In genomic region chr11:128165572-128165971, GRCh38 we compare ENCODE assay signal across 15 cellular contexts.
"Had no signal": no experiment of that assay in that cellular context is flagged by ENCODE, and none has a peak within 500 bp of the region (broad histone marks: within the 10 kb centered on the region; RNA-seq: fewer than 3 reads in every experiment).

No MANE protein-coding gene starts in this region.

- H3K9me3 Mint-ChIP-seq: T-helper 2 cell treated with Interferon-gamma antibody and Interleukin-4, amounts not matched to agents 5 μg/mL and 100 μg/mL, for 36 hours had no signal

- H3K4me3 ChIP-seq: gastroesophageal sphincter, heart left ventricle, left lung had no signal

- H3K27me3 ChIP-seq: gastroesophageal sphincter, left lung had no signal

- H3K36me3 ChIP-seq: gastroesophageal sphincter, heart left ventricle, left lung had no signal

- H3K27ac Mint-ChIP-seq: activated naive CD8-positive, alpha-beta T cell; T-helper 2 cell treated with Interferon-gamma antibody and Interleukin-4, amounts not matched to agents 5 μg/mL and 100 μg/mL, for 36 hours had no signal

- H3K9me3 ChIP-seq: gastroesophageal sphincter, heart left ventricle, left lung had no signal

- ATAC-seq: esophagus mucosa, gastroesophageal sphincter, heart left ventricle, left lung had no signal

- H3K27me3 Mint-ChIP-seq: activated naive CD8-positive, alpha-beta T cell had no signal

- H3K36me3 Mint-ChIP-seq: activated naive CD8-positive, alpha-beta T cell had no signal

- FAIRE-seq: kidney had no signal

- H3K4me3 Mint-ChIP-seq: activated naive CD8-positive, alpha-beta T cell; T-helper 2 cell treated with Interferon-gamma antibody and Interleukin-4, amounts not matched to agents 5 μg/mL and 100 μg/mL, for 36 hours had no signal

- DNase-seq: activated CD4-positive, alpha-beta T cell treated with anti-CD3 and anti-CD28 coated beads, Interleukin-2, amount 50 U/mL, for 1 hour; activated CD8-positive, alpha-beta memory T cell treated with anti-CD3 and anti-CD28 coated beads, Interleukin-2, amount 50 U/mL, for 4 hours; activated gamma-delta T cell; activated T-cell treated with anti-CD3 and anti-CD28 coated beads, Interleukin-2, amount 50 U/mL, for 48 hours; effector CD4-positive, alpha-beta T cell; heart left ventricle; kidney; left lung; stimulated activated CD8-positive, alpha-beta memory T cell treated with anti-CD3 and anti-CD28 coated beads, Interleukin-4, amount 100 ng/mL, for 48 hours; stimulated activated naive CD4-positive, alpha-beta T cell treated with Interleukin-2 at 50 U/mL for 16 hours; trophoblast cell had no signal

- H3K27ac ChIP-seq: gastroesophageal sphincter, heart left ventricle, left lung had no signal
